9 cellular contexts compared by ENCODE assay signal in genomic region chr12:1531654-1532366, GRCh38.
DNase-seq lines count a peak whose midpoint lies in the region; ATAC-seq and TF ChIP-seq lines count a peak whose summit lies in the region.
"Had no signal": no experiment of that assay in that cellular context is flagged by ENCODE, and none has a peak within 500 bp of the region (broad histone marks: within the 10 kb centered on the region; RNA-seq: fewer than 3 reads in every experiment).

No MANE protein-coding gene starts in this region.

- CTCF ChIA-PET in activated naive CD4-positive, alpha-beta T cell treated with anti-CD3 and anti-CD28 coated beads for 36 hours (lab: Charles Lee): interaction anchor here (0.6 to 1.6 kb wide), 2 partner anchors 52 kb away, joined by 3 to 6 read pairs; no protein-coding TSS in a partner anchor
- CTCF ChIA-PET in activated CD8-positive, alpha-beta memory T cell treated with anti-CD3 and anti-CD28 coated beads, Interleukin-2, amount 10 ng/mL, durations not matched to agents 7 days and 5 days (lab: Charles Lee): interaction anchor here (1.7 to 3.5 kb wide), 2 partner anchors 72 to 414 kb away, joined by 4 to 23 read pairs; no protein-coding TSS in a partner anchor

- no peak overlapping the region for H3K27ac Mint-ChIP-seq in activated naive CD4-positive, alpha-beta T cell treated with anti-CD3 and anti-CD28 coated beads for 36 hours
- H3K27ac Mint-ChIP-seq in activated CD8-positive, alpha-beta memory T cell treated with anti-CD3 and anti-CD28 coated beads, Interleukin-2, amount 10 ng/mL, durations not matched to agents 7 days and 5 days: no peak overlapping the region

- peaks cover 62% of the 10 kb centered on the region for H3K27me3 Mint-ChIP-seq in activated naive CD4-positive, alpha-beta T cell treated with anti-CD3 and anti-CD28 coated beads for 36 hours (ENCODE audit: low read depth)
- peaks cover 72% of the 10 kb centered on the region for H3K27me3 Mint-ChIP-seq in activated CD8-positive, alpha-beta memory T cell treated with anti-CD3 and anti-CD28 coated beads, Interleukin-2, amount 10 ng/mL, durations not matched to agents 7 days and 5 days

- TF ChIP-seq CTCF in tibial artery (IDR thresholded peaks at IDR 0.05) (no peak), BE2C (IDR thresholded peaks at IDR 0.05; ENCODE audit: low read depth, low read length) (no peak)

- H3K4me3 ChIP-seq in iPS-20b (ENCODE audit: low read length) (peak overlapping the region; percentile 58; the same call in 1 of the 2 replicates), tibial artery (peak overlapping the region; percentile 55 to 64), BE2C (ENCODE audit: low read depth, low read length) (no peak overlapping the region)

- H3K4me1 Mint-ChIP-seq in activated naive CD4-positive, alpha-beta T cell treated with anti-CD3 and anti-CD28 coated beads for 36 hours (ENCODE audit: low read depth): peaks cover 33% of the 10 kb centered on the region
- peaks cover 40% of the 10 kb centered on the region for H3K4me1 Mint-ChIP-seq in activated CD8-positive, alpha-beta memory T cell treated with anti-CD3 and anti-CD28 coated beads, Interleukin-2, amount 10 ng/mL, durations not matched to agents 7 days and 5 days

- peak overlapping the region; percentile 59 for H3K4me3 Mint-ChIP-seq in activated naive CD4-positive, alpha-beta T cell treated with anti-CD3 and anti-CD28 coated beads for 36 hours
- H3K4me3 Mint-ChIP-seq in activated CD8-positive, alpha-beta memory T cell treated with anti-CD3 and anti-CD28 coated beads, Interleukin-2, amount 10 ng/mL, durations not matched to agents 7 days and 5 days: peak overlapping the region; percentile 54

- H3K27me3 ChIP-seq in iPS-20b (ENCODE audit: insufficient read depth, low read length): peaks cover 88% of the 10 kb centered on the region
- H3K27me3 ChIP-seq in tibial artery: peaks cover 0 to 22% of the 10 kb centered on the region in 2 donors
- H3K27me3 ChIP-seq in BE2C: peaks cover 84% of the 10 kb centered on the region

- H3K9me3 ChIP-seq in iPS-20b (ENCODE audit: insufficient read depth, low read depth, low read length) (no peaks in the 10 kb centered on the region), tibial artery (no peaks in the 10 kb centered on the region), BE2C (no peaks in the 10 kb centered on the region)

- no peaks in the 10 kb centered on the region for H3K36me3 Mint-ChIP-seq in activated naive CD4-positive, alpha-beta T cell treated with anti-CD3 and anti-CD28 coated beads for 36 hours (ENCODE audit: low read depth)
- H3K36me3 Mint-ChIP-seq in activated CD8-positive, alpha-beta memory T cell treated with anti-CD3 and anti-CD28 coated beads, Interleukin-2, amount 10 ng/mL, durations not matched to agents 7 days and 5 days: peaks cover 1% of the 10 kb centered on the region

- H3K27ac ChIP-seq in iPS-20b (ENCODE audit: low read length) (no peak overlapping the region), tibial artery (peak overlapping the region in 1 of 2 donors; percentile 38)

- DNase-seq in activated naive CD4-positive, alpha-beta T cell treated with anti-CD3 and anti-CD28 coated beads for 36 hours: no peak
- DNase-seq in activated naive CD4-positive, alpha-beta T cell (lab: John Stamatoyannopoulos, UW): no peak
- DNase-seq in activated CD8-positive, alpha-beta memory T cell treated with anti-CD3 and anti-CD28 coated beads, Interleukin-2, amount 10 ng/mL, durations not matched to agents 7 days and 5 days: peak; percentile 49
- peak in 1 of 2 donors; percentile 63 for DNase-seq in tibial artery
- DNase-seq in BE2C: no peak
- DNase-seq in NCI-H2196 treated with DMSO at 0.1 percent for 48 hours (lab: John Stamatoyannopoulos, UW; ENCODE audit: unreplicated experiment): no peak
- DNase-seq in sciatic nerve (ENCODE audit: low spot score): no peak
- DNase-seq: DMS79 treated with DMSO at 0.1 percent for 48 hours had no signal

- H3K36me3 ChIP-seq in iPS-20b (ENCODE audit: insufficient read depth, low read depth, low read length) (no peaks in the 10 kb centered on the region), tibial artery (no peaks in the 10 kb centered on the region), BE2C (no peaks in the 10 kb centered on the region)

- no peak overlapping the region for H3K9ac ChIP-seq in iPS-20b (ENCODE audit: low read depth, low read length)

- no peaks in the 10 kb centered on the region; the same call in 1 of the 2 replicates for H3K4me1 ChIP-seq in iPS-20b (ENCODE audit: insufficient read depth, low read length)
- peaks cover 0 to 29% (median 19%) of the 10 kb centered on the region in 4 donors for H3K4me1 ChIP-seq in tibial artery
- H3K4me1 ChIP-seq in BE2C: no peaks in the 10 kb centered on the region

- no peak for ATAC-seq in activated CD8-positive, alpha-beta memory T cell treated with anti-CD3 and anti-CD28 coated beads, Interleukin-2, amount 10 ng/mL, durations not matched to agents 7 days and 5 days
- ATAC-seq in sciatic nerve: no peak

- no peaks in the 10 kb centered on the region for H3K9me3 Mint-ChIP-seq in activated naive CD4-positive, alpha-beta T cell treated with anti-CD3 and anti-CD28 coated beads for 36 hours
- no peaks in the 10 kb centered on the region for H3K9me3 Mint-ChIP-seq in activated CD8-positive, alpha-beta memory T cell treated with anti-CD3 and anti-CD28 coated beads, Interleukin-2, amount 10 ng/mL, durations not matched to agents 7 days and 5 days (ENCODE audit: low read depth)

- intact Hi-C loops in activated naive CD4-positive, alpha-beta T cell treated with anti-CD3 and anti-CD28 coated beads for 36 hours (cut with micrococcal nuclease): loop anchor here (2.0 to 5.0 kb wide), 2 partner anchors 75 to 415 kb away; no protein-coding TSS in a partner anchor
- intact Hi-C loops in tibial artery (cut with DNase I; ENCODE audit: low total_unique reads) (no loop called here), sciatic nerve (cut with DNase I) (no loop called here)
